In genomic region chr7:100705341-100705752, GRCh38 we compare ENCODE assay signal across 9 cellular contexts. TPM values are rescaled to one million over a fixed set of nuclear protein-coding genes. Genes with fewer than 3 reads are reported as not detected.
DNase-seq lines count a peak whose midpoint lies in the region; ATAC-seq and TF ChIP-seq lines count a peak whose summit lies in the region.
"Had no signal": no experiment of that assay in that cellular context is flagged by ENCODE, and none has a peak within 500 bp of the region (broad histone marks: within the 10 kb centered on the region; RNA-seq: fewer than 3 reads in every experiment).

No MANE protein-coding gene starts in this region.

- H3K9me3 Mint-ChIP-seq in activated CD8-positive, alpha-beta memory T cell treated with anti-CD3 and anti-CD28 coated beads, Interleukin-2, amount 10 ng/mL, durations not matched to agents 7 days and 5 days (ENCODE audit: low read depth) = no peaks in the 10 kb centered on the region
- H3K9me3 Mint-ChIP-seq in endodermal cell = no peaks in the 10 kb centered on the region

- peak overlapping the region; percentile 89 for H3K4me3 ChIP-seq in endodermal cell (ENCODE audit: low read length)
- H3K4me3 ChIP-seq in mesodermal cell (ENCODE audit: extremely low read depth, insufficient read depth, low read length, poor library complexity, severe bottlenecking) = peak overlapping the region; percentile 97

- peak overlapping the region; percentile 92 for H3K27ac Mint-ChIP-seq in activated CD8-positive, alpha-beta memory T cell treated with anti-CD3 and anti-CD28 coated beads, Interleukin-2, amount 10 ng/mL, durations not matched to agents 7 days and 5 days
- H3K27ac Mint-ChIP-seq in endodermal cell = peak overlapping the region; percentile 92

- CTCF ChIA-PET in activated CD8-positive, alpha-beta memory T cell treated with anti-CD3 and anti-CD28 coated beads, Interleukin-2, amount 10 ng/mL, durations not matched to agents 7 days and 5 days (lab: Charles Lee) = interaction anchor here (0.6 to 6.5 kb wide), 56 partner anchors 9 to 380 kb away, joined by 3 to 137 read pairs (median 5); partner anchors contain the start of genes AGFG2, FBXO24, GIGYF1 and MOSPD3

- ATAC-seq in HG03378 (IDR thresholded peaks at IDR 0.05; ENCODE audit: unreplicated experiment) = peak; percentile 54
- peak; percentile 64 for ATAC-seq in activated CD8-positive, alpha-beta memory T cell treated with anti-CD3 and anti-CD28 coated beads, Interleukin-2, amount 10 ng/mL, durations not matched to agents 7 days and 5 days

- H3K4me1 Mint-ChIP-seq in activated CD8-positive, alpha-beta memory T cell treated with anti-CD3 and anti-CD28 coated beads, Interleukin-2, amount 10 ng/mL, durations not matched to agents 7 days and 5 days = peaks cover 24% of the 10 kb centered on the region
- H3K4me1 Mint-ChIP-seq in endodermal cell = peaks cover 10% of the 10 kb centered on the region

- H3K4me1 ChIP-seq in endodermal cell (ENCODE audit: control insufficient read depth, insufficient read depth, low read length) (no peaks in the 10 kb centered on the region), mesodermal cell (ENCODE audit: control insufficient read depth, insufficient read depth, low read length, poor library complexity, severe bottlenecking) (peaks cover 10% of the 10 kb centered on the region)

- DNase-seq in GM19238 (ENCODE audit: insufficient read length, low spot score) = peak; percentile 90
- peak; percentile 84 for DNase-seq in NCI-H82 (lab: John Stamatoyannopoulos, UW)
- DNase-seq in activated CD8-positive, alpha-beta memory T cell treated with anti-CD3 and anti-CD28 coated beads, Interleukin-2, amount 10 ng/mL, durations not matched to agents 7 days and 5 days = peak; percentile 88
- peak; percentile 96 for DNase-seq in endodermal cell
- peak; percentile 43 to 52 for DNase-seq in stimulated activated CD8-positive, alpha-beta memory T cell treated with anti-CD3 and anti-CD28 coated beads, Interleukin-2, amount 100 ng/mL, for 1 hour (ENCODE audit: low read depth in 2 of 2)

- H3K9ac ChIP-seq in endodermal cell (ENCODE audit: extremely low read depth, low read length, poor library complexity, severe bottlenecking) = peak overlapping the region; percentile 89

- H3K36me3 ChIP-seq in endodermal cell (ENCODE audit: control insufficient read depth, insufficient read depth, low read length) = peaks cover 13% of the 10 kb centered on the region
- H3K36me3 ChIP-seq in mesodermal cell (ENCODE audit: control insufficient read depth, insufficient read depth, low read length) = peaks cover 22% of the 10 kb centered on the region

- peak overlapping the region; percentile 94 for H3K4me3 Mint-ChIP-seq in activated CD8-positive, alpha-beta memory T cell treated with anti-CD3 and anti-CD28 coated beads, Interleukin-2, amount 10 ng/mL, durations not matched to agents 7 days and 5 days
- peak overlapping the region; percentile 95 for H3K4me3 Mint-ChIP-seq in endodermal cell

- no peaks in the 10 kb centered on the region for H3K27me3 ChIP-seq in endodermal cell (ENCODE audit: control insufficient read depth, insufficient read depth, low read length, poor library complexity, severe bottlenecking)

- peaks cover 4% of the 10 kb centered on the region for H3K36me3 Mint-ChIP-seq in activated CD8-positive, alpha-beta memory T cell treated with anti-CD3 and anti-CD28 coated beads, Interleukin-2, amount 10 ng/mL, durations not matched to agents 7 days and 5 days
- peaks cover 16% of the 10 kb centered on the region for H3K36me3 Mint-ChIP-seq in endodermal cell (ENCODE audit: low read depth)

- H3K9me3 ChIP-seq in endodermal cell (ENCODE audit: control insufficient read depth, low read length) (no peaks in the 10 kb centered on the region), mesodermal cell (ENCODE audit: control insufficient read depth, low read length) (no peaks in the 10 kb centered on the region)

- WGBS in endodermal cell (ENCODE audit: insufficient coverage in 1 of 2, insufficient read length in 1 of 2), 2 experiments = 0 to 1% methylated on average over 17 to 25 of the region's 25 CpGs
- 0 to 1% methylated on average over 19 to 25 of the region's 25 CpGs for WGBS in mesodermal cell (ENCODE audit: insufficient coverage in 2 of 2), 2 experiments

- H3K27me3 Mint-ChIP-seq in activated CD8-positive, alpha-beta memory T cell treated with anti-CD3 and anti-CD28 coated beads, Interleukin-2, amount 10 ng/mL, durations not matched to agents 7 days and 5 days = peaks cover 5% of the 10 kb centered on the region
- no peaks in the 10 kb centered on the region for H3K27me3 Mint-ChIP-seq in endodermal cell (ENCODE audit: insufficient read depth)

- peak overlapping the region; percentile 91 for H3K27ac ChIP-seq in C4-2B
- H3K27ac ChIP-seq in endodermal cell (ENCODE audit: low read depth, low read length) = peak overlapping the region; percentile 91
- peak overlapping the region; percentile 95 for H3K27ac ChIP-seq in mesodermal cell (ENCODE audit: low read depth, low read length, severe bottlenecking)

- TF ChIP-seq CTCF in C4-2B (conservative IDR thresholded peaks at IDR 0.05) = peak; percentile 99
- peak; percentile 97 for TF ChIP-seq CTCF in endodermal cell (conservative IDR thresholded peaks at IDR 0.05)

RNA-seq across cellular contexts. Expression of gene POP7, which starts 0.6 kb away (rescaled TPM):
- 10 to 100 TPM; 43.6 to 53.4 TPM for total RNA-seq in activated CD8-positive, alpha-beta memory T cell treated with anti-CD3 and anti-CD28 coated beads, Interleukin-2, amount 10 ng/mL, durations not matched to agents 7 days and 5 days
- total RNA-seq in endodermal cell = 10 to 100 TPM; 51.7 to 59.2 TPM
- 49.0 TPM for polyA plus RNA-seq in endodermal cell (2013, experiment 1 of 2)
- 43.2 TPM for polyA plus RNA-seq in endodermal cell (2013, experiment 2 of 2)
- 37.0 TPM for polyA plus RNA-seq in mesodermal cell (2013, experiment 1 of 2)
- polyA plus RNA-seq in mesodermal cell (2013, experiment 2 of 2) = 33.6 TPM

RNA-seq across cellular contexts. Expression of gene GIGYF1, which starts 11.3 kb away (rescaled TPM):
- total RNA-seq in activated CD8-positive, alpha-beta memory T cell treated with anti-CD3 and anti-CD28 coated beads, Interleukin-2, amount 10 ng/mL, durations not matched to agents 7 days and 5 days = 10 to 100 TPM; 47.1 to 53.4 TPM
- total RNA-seq in endodermal cell = 100 to 1,000 TPM in 1 of 2 donors, 10 to 100 TPM in 1; 90.0 to 101 TPM
- polyA plus RNA-seq in endodermal cell (2013, experiment 1 of 2) = 58.7 TPM
- 48.4 TPM for polyA plus RNA-seq in endodermal cell (2013, experiment 2 of 2)
- polyA plus RNA-seq in mesodermal cell (2013, experiment 1 of 2) = 33.4 TPM
- polyA plus RNA-seq in mesodermal cell (2013, experiment 2 of 2) = 30.2 TPM

RNA-seq across cellular contexts. Expression of gene EPO, which starts 14.9 kb away (rescaled TPM):
- total RNA-seq in activated CD8-positive, alpha-beta memory T cell treated with anti-CD3 and anti-CD28 coated beads, Interleukin-2, amount 10 ng/mL, durations not matched to agents 7 days and 5 days = not detected
- total RNA-seq in endodermal cell = under 1 TPM in 1 of 2 donors, not detected in 1; 0.33 TPM
- polyA plus RNA-seq in endodermal cell (2013, experiment 1 of 2) = 0.89 TPM
- polyA plus RNA-seq in endodermal cell (2013, experiment 2 of 2) = 0.41 TPM
- polyA plus RNA-seq in mesodermal cell (2013, experiment 1 of 2) = not detected
- polyA plus RNA-seq in mesodermal cell (2013, experiment 2 of 2) = not detected
- total RNA-seq: glomerular endothelial cell had no signal

RNA-seq across cellular contexts. Expression of gene ZAN, which starts 28.0 kb away (rescaled TPM):
- total RNA-seq in activated CD8-positive, alpha-beta memory T cell treated with anti-CD3 and anti-CD28 coated beads, Interleukin-2, amount 10 ng/mL, durations not matched to agents 7 days and 5 days = not detected
- not detected for total RNA-seq in endodermal cell
- polyA plus RNA-seq in endodermal cell (2013, experiment 1 of 2) = not detected
- polyA plus RNA-seq in endodermal cell (2013, experiment 2 of 2) = not detected
- polyA plus RNA-seq in mesodermal cell (2013, experiment 1 of 2) = not detected
- not detected for polyA plus RNA-seq in mesodermal cell (2013, experiment 2 of 2)
- total RNA-seq: glomerular endothelial cell had no signal

RNA-seq across cellular contexts. Expression of gene GNB2, which starts 31.8 kb away (rescaled TPM):
- 100 to 1,000 TPM; 243 to 271 TPM for total RNA-seq in activated CD8-positive, alpha-beta memory T cell treated with anti-CD3 and anti-CD28 coated beads, Interleukin-2, amount 10 ng/mL, durations not matched to agents 7 days and 5 days
- total RNA-seq in endodermal cell = 100 to 1,000 TPM; 197 to 230 TPM
- 186 TPM for polyA plus RNA-seq in endodermal cell (2013, experiment 1 of 2)
- 184 TPM for polyA plus RNA-seq in endodermal cell (2013, experiment 2 of 2)
- 245 TPM for polyA plus RNA-seq in mesodermal cell (2013, experiment 1 of 2)
- polyA plus RNA-seq in mesodermal cell (2013, experiment 2 of 2) = 193 TPM

Comparison
In these comparisons a context has a peak if more than half of its experiments do, and no peak if none do; other contexts are left out.
1. Peak in every context shown above with its lines: DNase-seq, ATAC-seq, H3K4me3 ChIP-seq and H3K27ac ChIP-seq.